ENCODE assay signal across 11 cellular contexts in the genomic region with DNA sequence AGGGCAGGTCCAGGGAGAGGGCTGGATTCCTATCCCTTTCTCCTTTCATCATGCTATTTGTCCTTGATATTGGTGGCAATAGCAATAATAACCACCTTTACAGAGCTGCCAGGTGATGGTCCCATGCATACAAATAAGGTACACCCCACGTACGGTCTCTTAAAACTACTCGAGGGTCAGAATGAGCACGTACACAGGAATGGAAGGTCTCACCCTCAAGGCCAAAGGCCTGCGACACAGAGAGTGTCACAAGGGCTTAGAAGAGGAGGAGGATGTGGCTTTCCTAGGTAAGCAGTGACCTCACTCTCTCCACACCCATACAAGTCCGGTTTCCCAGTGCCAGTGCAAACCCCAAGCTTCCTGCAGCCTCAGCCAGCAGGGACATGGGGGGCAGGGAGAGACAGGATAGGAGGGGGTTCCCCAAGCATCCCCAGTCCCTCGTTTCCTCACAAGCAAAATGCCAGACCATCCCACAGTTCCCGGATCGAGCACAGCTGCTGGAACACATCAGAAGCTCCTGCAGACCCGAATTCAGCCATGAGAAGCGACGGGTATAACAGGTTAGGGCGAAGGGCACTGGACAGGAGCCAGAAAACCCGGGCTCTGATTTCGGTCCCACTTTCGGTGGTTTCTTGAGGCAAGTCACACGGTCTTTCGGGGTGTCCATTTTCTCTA. TPM values are rescaled to one million over a fixed set of nuclear protein-coding genes. Genes with fewer than 3 reads are reported as not detected.
A peak's percentile ranks its signal among the peaks of the same experiment; 100 is the strongest.
DNase-seq lines count a peak whose midpoint lies in the region; ATAC-seq and TF ChIP-seq lines count a peak whose summit lies in the region.
"Had no signal": no experiment of that assay in that cellular context is flagged by ENCODE, and none has a peak within 500 bp of the region (broad histone marks: within the 10 kb centered on the region; RNA-seq: fewer than 3 reads in every experiment).

No MANE protein-coding gene starts in this region.

- no peaks in the 10 kb centered on the region for H3K36me3 Mint-ChIP-seq in CD8-positive, alpha-beta memory T cell
- H3K36me3 Mint-ChIP-seq in activated naive CD8-positive, alpha-beta T cell treated with anti-CD3 and anti-CD28 coated beads, Interleukin-2, amount 50 U/mL, for 24 hours (ENCODE audit: low read depth) = no peaks in the 10 kb centered on the region
- H3K36me3 Mint-ChIP-seq: WTC11 had no signal

- peaks cover 4 to 5% of the 10 kb centered on the region in 2 donors for H3K27me3 Mint-ChIP-seq in CD8-positive, alpha-beta memory T cell
- no peaks in the 10 kb centered on the region for H3K27me3 Mint-ChIP-seq in activated naive CD8-positive, alpha-beta T cell treated with anti-CD3 and anti-CD28 coated beads, Interleukin-2, amount 50 U/mL, for 24 hours

- POLR2A ChIA-PET in CD8-positive, alpha-beta memory T cell (lab: Charles Lee) = no interaction called here

- CTCF ChIA-PET in CD8-positive, alpha-beta memory T cell (lab: Charles Lee) = no interaction called here

- H3K4me3 Mint-ChIP-seq in CD8-positive, alpha-beta memory T cell = peak overlapping the region; percentile 37 to 92 (median 60)
- H3K4me3 Mint-ChIP-seq in activated naive CD8-positive, alpha-beta T cell treated with anti-CD3 and anti-CD28 coated beads, Interleukin-2, amount 50 U/mL, for 24 hours = peak overlapping the region; percentile 28
- H3K4me3 Mint-ChIP-seq: WTC11 had no signal

- H3K27me3 ChIP-seq in CD8-positive, alpha-beta memory T cell (ENCODE audit: insufficient read depth, low read length, poor library complexity, severe bottlenecking) = no peaks in the 10 kb centered on the region

- peaks cover 40 to 46% (median 42%) of the 10 kb centered on the region in 3 donors for H3K4me1 Mint-ChIP-seq in CD8-positive, alpha-beta memory T cell
- H3K4me1 Mint-ChIP-seq in activated naive CD8-positive, alpha-beta T cell treated with anti-CD3 and anti-CD28 coated beads, Interleukin-2, amount 50 U/mL, for 24 hours = peaks cover 32% of the 10 kb centered on the region
- H3K4me1 Mint-ChIP-seq: WTC11 had no signal

- H3K9me3 Mint-ChIP-seq in CD8-positive, alpha-beta memory T cell = no peaks in the 10 kb centered on the region
- no peaks in the 10 kb centered on the region for H3K9me3 Mint-ChIP-seq in activated naive CD8-positive, alpha-beta T cell treated with anti-CD3 and anti-CD28 coated beads, Interleukin-2, amount 50 U/mL, for 24 hours
- H3K9me3 Mint-ChIP-seq: WTC11 had no signal

- peak overlapping the region; percentile 65 to 98 (median 94) for H3K27ac Mint-ChIP-seq in CD8-positive, alpha-beta memory T cell
- peak overlapping the region; percentile 45 for H3K27ac Mint-ChIP-seq in activated naive CD8-positive, alpha-beta T cell treated with anti-CD3 and anti-CD28 coated beads, Interleukin-2, amount 50 U/mL, for 24 hours
- H3K27ac Mint-ChIP-seq: WTC11 had no signal

- H3K36me3 ChIP-seq in CD8-positive, alpha-beta memory T cell (ENCODE audit: insufficient read depth, low read length) = no peaks in the 10 kb centered on the region

- no peak for TF ChIP-seq CTCF in NB4 (IDR thresholded peaks at IDR 0.05; ENCODE audit: low read depth, low read length)

- TF ChIP-seq POLR2A in NB4 (IDR thresholded peaks at IDR 0.05; ENCODE audit: extremely low read depth, insufficient read length) (no peak), erythroblast (IDR thresholded peaks at IDR 0.05; ENCODE audit: low read length) (no peak)

- peak overlapping the region; percentile 35 for H3K4me3 ChIP-seq in CD8-positive, alpha-beta memory T cell (ENCODE audit: low read length)
- no peak overlapping the region for H3K4me3 ChIP-seq in NB4 (ENCODE audit: low read depth, low read length)

- H3K4me1 ChIP-seq in CD8-positive, alpha-beta memory T cell (ENCODE audit: insufficient read depth, low read length) = peaks cover 43% of the 10 kb centered on the region

- ATAC-seq in activated naive CD8-positive, alpha-beta T cell treated with anti-CD3 and anti-CD28 coated beads, Interleukin-2, amount 50 U/mL, for 24 hours = peak; percentile 83
- no peak for ATAC-seq in HG02610 (IDR thresholded peaks at IDR 0.05; ENCODE audit: unreplicated experiment)
- ATAC-seq: WTC11 had no signal

- peak overlapping the region; percentile 40 for H3K27ac ChIP-seq in CD8-positive, alpha-beta memory T cell (ENCODE audit: low read depth, low read length)

- H3K9me3 ChIP-seq in CD8-positive, alpha-beta memory T cell (ENCODE audit: low read length) = no peaks in the 10 kb centered on the region

- DNase-seq in CD8-positive, alpha-beta memory T cell = peak in 2 of 5 donors; percentile 6 to 47
- peak; percentile 32 for DNase-seq in NB4 (ENCODE audit: low read depth)
- DNase-seq in activated naive CD8-positive, alpha-beta T cell treated with anti-CD3 and anti-CD28 coated beads, Interleukin-2, amount 50 U/mL, for 24 hours = peak; percentile 29
- peak; percentile 7 for DNase-seq in myocyte (ENCODE audit: low read depth)
- DNase-seq in erythroblast (lab: John Stamatoyannopoulos, UW) = no peak
- no peak for DNase-seq in COR-L47 (lab: John Stamatoyannopoulos, UW)
- DNase-seq in hepatic stellate cell (ENCODE audit: low spot score) = no peak
- DNase-seq: DMS 273 treated with DMSO at 0.1 percent for 48 hours, NCI-H774 had no signal

RNA-seq across cellular contexts. Expression of gene PLB1, which starts 49.2 kb away (rescaled TPM):
- total RNA-seq in CD8-positive, alpha-beta memory T cell = under 1 TPM; 0.35 to 0.39 TPM
- 0.16 TPM for polyA plus RNA-seq in CD8-positive, alpha-beta memory T cell
- total RNA-seq in myocyte = 0.24 and 0.31 TPM in 2 replicates
- polyA plus RNA-seq in myocyte (2012) = 0.23 TPM

Comparison
In these comparisons a context has a peak if more than half of its experiments do, and no peak if none do; other contexts are left out.
1. DNase-seq: peak in NB4 (single experiment), activated naive CD8-positive, alpha-beta T cell treated with anti-CD3 and anti-CD28 coated beads, Interleukin-2, amount 50 U/mL, for 24 hours (single experiment) and myocyte (single experiment); none in erythroblast (0 of 2), COR-L47 (single experiment) and hepatic stellate cell (single experiment).